Comparison of ENCODE assay signal across 8 cellular contexts in the genomic region with DNA sequence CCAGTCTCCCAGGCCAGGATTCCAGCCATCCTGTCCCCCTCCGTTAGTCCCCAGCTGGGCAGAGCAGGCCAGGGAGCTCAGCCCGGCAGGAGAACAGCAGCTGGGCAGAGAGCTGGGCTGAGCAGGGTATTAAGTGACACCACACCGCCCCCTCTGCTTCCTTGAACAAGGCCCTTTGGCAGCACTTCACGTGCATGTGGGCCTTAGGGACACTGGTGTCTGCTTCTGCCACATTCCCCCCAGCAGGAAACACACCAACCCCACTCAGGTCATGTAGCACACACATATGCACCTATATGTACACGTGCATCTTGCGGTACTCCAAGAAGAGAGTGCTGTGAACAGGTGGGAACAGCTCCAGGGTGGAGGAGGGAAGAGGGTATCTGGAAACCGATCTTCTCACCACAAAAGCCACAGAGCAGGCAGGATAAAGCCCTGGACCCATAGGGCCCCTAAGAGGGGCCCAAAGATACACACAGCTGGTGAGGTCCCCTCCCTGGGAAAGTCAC. TPM values are rescaled to one million over a fixed set of nuclear protein-coding genes. Genes with fewer than 3 reads are reported as not detected.
A peak's percentile ranks its signal among the peaks of the same experiment; 100 is the strongest.
DNase-seq lines count a peak whose midpoint lies in the region; ATAC-seq and TF ChIP-seq lines count a peak whose summit lies in the region.

No MANE protein-coding gene starts in this region.

- peak overlapping the region; percentile 68 for H3K27ac Mint-ChIP-seq in activated naive CD4-positive, alpha-beta T cell treated with anti-CD3 and anti-CD28 coated beads, Interleukin-2, amount 50 U/mL, for 24 hours

- no peak for TF ChIP-seq CTCF in upper lobe of left lung (IDR thresholded peaks at IDR 0.05)

- ATAC-seq in right cardiac atrium = no peak
- ATAC-seq in upper lobe of left lung (ENCODE audit: low FRiP score in 2 of 2) = no peak
- no peak for ATAC-seq in GM21515 (IDR thresholded peaks at IDR 0.05; ENCODE audit: unreplicated experiment)
- ATAC-seq in HG03571 (IDR thresholded peaks at IDR 0.05; ENCODE audit: unreplicated experiment) = no peak

- H3K27me3 ChIP-seq in SJSA1 (replicated peaks) = no peaks in the 10 kb centered on the region
- no peaks in the 10 kb centered on the region for H3K27me3 ChIP-seq in right cardiac atrium (ENCODE audit: control insufficient read depth, insufficient read depth)
- no peaks in the 10 kb centered on the region for H3K27me3 ChIP-seq in upper lobe of left lung

- DNase-seq in activated naive CD4-positive, alpha-beta T cell treated with anti-CD3 and anti-CD28 coated beads, Interleukin-2, amount 50 U/mL, for 16 hours = no peak
- DNase-seq in SJSA1 (ENCODE audit: low read depth in 1 of 2, low spot score in 2 of 2) (no peak), right cardiac atrium (peak in 1 of 3 donors; percentile 69), upper lobe of left lung (peak in 1 of 2 donors; percentile 34), COLO829 (ENCODE audit: low spot score) (no peak)

- H3K9me3 ChIP-seq in SJSA1 (replicated peaks) (no peaks in the 10 kb centered on the region), right cardiac atrium (ENCODE audit: control insufficient read depth, low read length) (no peaks in the 10 kb centered on the region), upper lobe of left lung (no peaks in the 10 kb centered on the region)

- 34% methylated on average over 7 of the region's 7 CpGs for WGBS in right cardiac atrium
- WGBS in upper lobe of left lung, 2 donors = 36 to 40% methylated on average over 7 of the region's 7 CpGs

- no peak for TF ChIP-seq POLR2A in upper lobe of left lung (IDR thresholded peaks at IDR 0.05)

- H3K27ac ChIP-seq in SJSA1 (peak overlapping the region; percentile 36; the same call in 1 of the 2 replicates), right cardiac atrium (ENCODE audit: low read length) (peak overlapping the region; percentile 25), upper lobe of left lung (peak overlapping the region; percentile 90 to 96 (median 91))

- H3K4me3 ChIP-seq in SJSA1 (no peak overlapping the region), right cardiac atrium (ENCODE audit: low read length) (no peak overlapping the region), upper lobe of left lung (no peak overlapping the region)

- TF ChIP-seq EP300 in upper lobe of left lung (IDR thresholded peaks at IDR 0.05) = no peak

- no peaks in the 10 kb centered on the region for H3K36me3 Mint-ChIP-seq in activated naive CD4-positive, alpha-beta T cell treated with anti-CD3 and anti-CD28 coated beads, Interleukin-2, amount 50 U/mL, for 24 hours

- peaks cover 73% of the 10 kb centered on the region for H3K4me1 ChIP-seq in SJSA1 (replicated peaks)
- H3K4me1 ChIP-seq in right cardiac atrium (ENCODE audit: control insufficient read depth, insufficient read depth, low read length) = peaks cover 24% of the 10 kb centered on the region
- peaks cover 65 to 72% (median 69%) of the 10 kb centered on the region in 4 donors for H3K4me1 ChIP-seq in upper lobe of left lung

- H3K27me3 Mint-ChIP-seq in activated naive CD4-positive, alpha-beta T cell treated with anti-CD3 and anti-CD28 coated beads, Interleukin-2, amount 50 U/mL, for 24 hours = peaks cover 2% of the 10 kb centered on the region

- peaks cover 84% of the 10 kb centered on the region for H3K36me3 ChIP-seq in SJSA1
- peaks cover 0 to 36% (median 25%) of the 10 kb centered on the region in 4 donors for H3K36me3 ChIP-seq in upper lobe of left lung

- H3K4me3 Mint-ChIP-seq in activated naive CD4-positive, alpha-beta T cell treated with anti-CD3 and anti-CD28 coated beads, Interleukin-2, amount 50 U/mL, for 24 hours = no peak overlapping the region

- H3K4me1 Mint-ChIP-seq in activated naive CD4-positive, alpha-beta T cell treated with anti-CD3 and anti-CD28 coated beads, Interleukin-2, amount 50 U/mL, for 24 hours = peaks cover 12% of the 10 kb centered on the region

- intact Hi-C loops in right cardiac atrium (cut with DNase I) = no loop called here

- H3K9me3 Mint-ChIP-seq in activated naive CD4-positive, alpha-beta T cell treated with anti-CD3 and anti-CD28 coated beads, Interleukin-2, amount 50 U/mL, for 24 hours = no peaks in the 10 kb centered on the region

RNA-seq across cellular contexts. Expression of a gene that starts 4.6 kb away (rescaled TPM):
- total RNA-seq in SJSA1 (2014; rRNA removed; shearing (Covaris generic)) = 44.0 and 51.0 TPM in 2 replicates
- total RNA-seq in right cardiac atrium (10 to 100 TPM in 2 of 4 donors, 1 to 10 TPM in 2; 6.4 to 15.7 (median 9.8) TPM), upper lobe of left lung (10 to 100 TPM; 21.0 to 66.3 (median 38.7) TPM)
- polyA plus RNA-seq in right cardiac atrium = 8.6 TPM

Comparison
In these comparisons a context has a peak if more than half of its experiments do, and no peak if none do; other contexts are left out.
1. H3K27ac ChIP-seq: peak in every context shown above with its lines; median percentile 91 in upper lobe of left lung; 36 in SJSA1; 25 in right cardiac atrium.